ENCODE assay signal across 31 cellular contexts in the genomic region with DNA sequence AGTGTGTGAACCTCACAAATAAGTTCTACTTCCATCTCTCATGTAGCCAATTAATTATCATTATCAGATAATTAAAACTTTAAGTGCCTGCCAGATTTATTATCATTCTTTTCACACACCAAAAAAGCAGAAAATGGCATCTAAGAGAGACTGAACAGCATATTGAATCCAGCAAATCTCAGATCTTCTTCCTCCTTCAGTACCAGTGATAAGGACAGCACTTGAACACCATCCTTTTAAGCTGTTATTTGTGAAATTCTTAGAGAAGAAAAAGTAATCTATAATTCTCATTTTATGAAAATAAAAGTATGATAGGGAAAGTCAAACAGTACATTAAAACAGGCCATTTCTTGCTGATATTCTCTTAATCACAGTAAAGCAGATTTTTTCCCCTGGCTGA.
"Had no signal": no experiment of that assay in that cellular context is flagged by ENCODE, and none has a peak within 500 bp of the region (broad histone marks: within the 10 kb centered on the region; RNA-seq: fewer than 3 reads in every experiment).

No MANE protein-coding gene starts in this region.

- H3K27ac Mint-ChIP-seq: natural killer cell; nephron; neural progenitor cell; progenitor cell of endocrine pancreas; stimulated activated memory B cell treated with anti-CD40 and anti-IgM and Interleukin-4, amounts not matched to agents 10 μg/mL and 1 μg/mL and 100 μg/mL, for 72 hours; stimulated activated naive CD8-positive, alpha-beta T cell treated with anti-CD3 and anti-CD28 coated beads, Interleukin-15, amount 100 ng/mL, for 72 hours; type B pancreatic cell had no signal

- H3K9me3 Mint-ChIP-seq: natural killer cell; stimulated activated memory B cell treated with anti-CD40 and anti-IgM and Interleukin-4, amounts not matched to agents 10 μg/mL and 1 μg/mL and 100 μg/mL, for 72 hours; stimulated activated naive CD8-positive, alpha-beta T cell treated with anti-CD3 and anti-CD28 coated beads, Interleukin-15, amount 100 ng/mL, for 72 hours had no signal

- H3K27me3 ChIP-seq: neural progenitor cell, ovary, right lobe of liver, spleen, suprapubic skin, testis, tibial artery, transverse colon, upper lobe of right lung, uterus had no signal

- H3K4me2 ChIP-seq: neural progenitor cell, smooth muscle cell had no signal

- H3K4me3 ChIP-seq: neural progenitor cell, ovary, psoas muscle, right lobe of liver, skin epidermis, smooth muscle cell, spleen, suprapubic skin, testis, tibial artery, transverse colon, upper lobe of right lung, uterus had no signal

- H3K4me1 ChIP-seq: neural progenitor cell, right lobe of liver, suprapubic skin, testis, tibial artery, transverse colon, upper lobe of right lung, uterus had no signal

- H3K36me3 Mint-ChIP-seq: natural killer cell had no signal

- H3K9ac ChIP-seq: neural progenitor cell, parathyroid adenoma had no signal

- H3K27ac ChIP-seq: neural progenitor cell, ovary, parathyroid adenoma, psoas muscle, right lobe of liver, skin epidermis, spleen, suprapubic skin, testis, tibial artery, transverse colon, upper lobe of right lung, uterus had no signal

- H2AFZ ChIP-seq: neural progenitor cell, parathyroid adenoma had no signal

- H3K4me3 Mint-ChIP-seq: natural killer cell; nephron; neural progenitor cell; stimulated activated memory B cell treated with anti-CD40 and anti-IgM and Interleukin-4, amounts not matched to agents 10 μg/mL and 1 μg/mL and 100 μg/mL, for 72 hours; stimulated activated naive CD8-positive, alpha-beta T cell treated with anti-CD3 and anti-CD28 coated beads, Interleukin-15, amount 100 ng/mL, for 72 hours; type B pancreatic cell had no signal

- H3K27me3 Mint-ChIP-seq: progenitor cell of endocrine pancreas; stimulated activated memory B cell treated with anti-CD40 and anti-IgM and Interleukin-4, amounts not matched to agents 10 μg/mL and 1 μg/mL and 100 μg/mL, for 72 hours; type B pancreatic cell had no signal

- H3K36me3 ChIP-seq: ovary, right lobe of liver, spleen, suprapubic skin, tibial artery, transverse colon, upper lobe of right lung, uterus had no signal

- H3K9me3 ChIP-seq: ovary, psoas muscle, right lobe of liver, suprapubic skin, testis, tibial artery, upper lobe of right lung, uterus had no signal

- H3K4me1 Mint-ChIP-seq: natural killer cell; nephron; stimulated activated naive CD8-positive, alpha-beta T cell treated with anti-CD3 and anti-CD28 coated beads, Interleukin-15, amount 100 ng/mL, for 72 hours had no signal

- ATAC-seq: natural killer cell; psoas muscle; right cardiac atrium; right lobe of liver; stimulated activated memory B cell treated with anti-CD40 and anti-IgM and Interleukin-4, amounts not matched to agents 10 μg/mL and 1 μg/mL and 100 μg/mL, for 72 hours; stimulated activated naive CD8-positive, alpha-beta T cell treated with anti-CD3 and anti-CD28 coated beads, Interleukin-15, amount 100 ng/mL, for 72 hours; stimulated activated naive CD8-positive, alpha-beta T cell treated with anti-CD3 and anti-CD28 coated beads, Interleukin-15, Interleukin-2, amounts not matched to agents 100 U/mL and 50 U/mL, for 24 hours; upper lobe of right lung had no signal

- DNase-seq: natural killer cell; occipital lobe; ovary; posterior cingulate gyrus; psoas muscle; right cardiac atrium; right lobe of liver; spleen; stimulated activated CD4-positive, alpha-beta T cell treated with anti-CD3 and anti-CD28 coated beads, Interleukin-12 subunit alpha, Interleukin-12 subunit beta, amount 100 ng/mL, for 4 hours; stimulated activated CD4-positive, alpha-beta T cell treated with anti-CD3 and anti-CD28 coated beads, Interleukin-1b, Interleukin-23, amount 100 ng/mL, for 48 hours; stimulated activated CD4-positive, alpha-beta T cell treated with anti-CD3 and anti-CD28 coated beads, Interleukin-4, amount 100 ng/mL, for 1 hour; stimulated activated CD4-positive, alpha-beta T cell treated with anti-CD3 and anti-CD28 coated beads, Interleukin-4, amount 100 ng/mL, for 4 hours; stimulated activated CD8-positive, alpha-beta memory T cell treated with anti-CD3 and anti-CD28 coated beads, Interleukin-4, amount 100 ng/mL, for 48 hours; stimulated activated naive CD4-positive, alpha-beta T cell; stimulated activated naive CD8-positive, alpha-beta T cell treated with anti-CD3 and anti-CD28 coated beads, Interleukin-15, amount 100 ng/mL, for 72 hours; stimulated activated naive CD8-positive, alpha-beta T cell treated with anti-CD3 and anti-CD28 coated beads, Interleukin-15, Interleukin-2, amounts not matched to agents 100 U/mL and 50 U/mL, for 24 hours; substantia nigra; testis; tibial artery; transverse colon; upper lobe of right lung; uterus had no signal
